Comparison of ENCODE assay signal across 9 cellular contexts in genomic region chr10:106795619-106796018, GRCh38.
A peak's percentile ranks its signal among the peaks of the same experiment; 100 is the strongest.
DNase-seq lines count a peak whose midpoint lies in the region; ATAC-seq and TF ChIP-seq lines count a peak whose summit lies in the region.
"Had no signal": no experiment of that assay in that cellular context is flagged by ENCODE, and none has a peak within 500 bp of the region (broad histone marks: within the 10 kb centered on the region; RNA-seq: fewer than 3 reads in every experiment).

No MANE protein-coding gene starts in this region.

- DNase-seq in activated naive CD8-positive, alpha-beta T cell treated with anti-CD3 and anti-CD28 coated beads, Interleukin-2, amount 50 U/mL, for 24 hours, result peak; percentile 3
- no peak for DNase-seq in activated naive CD8-positive, alpha-beta T cell treated with anti-CD3 and anti-CD28 coated beads for 36 hours
- peak; percentile 33 to 73 (median 64) for DNase-seq in right cardiac atrium
- DNase-seq in activated naive CD4-positive, alpha-beta T cell treated with anti-CD3 and anti-CD28 coated beads, Interleukin-2, amount 10 ng/mL, durations not matched to agents 7 days and 5 days, result no peak
- DNase-seq in activated T-cell treated with anti-CD3 and anti-CD28 coated beads, Interleukin-2, amount 50 U/mL, for 4 hours, result no peak
- no peak for DNase-seq in effector memory CD4-positive, alpha-beta T cell
- DNase-seq: activated B cell treated with CpG ODN at 0.5 μM for 24 hours had no signal

- 14% methylated on average over 4 of the region's 4 CpGs for WGBS in right cardiac atrium

- no peaks in the 10 kb centered on the region for H4K20me1 ChIP-seq in OCI-LY3 (ENCODE audit: insufficient read depth, low read length)

- H3K4me3 ChIP-seq in OCI-LY3 (ENCODE audit: low read length), result no peak overlapping the region
- no peak overlapping the region for H3K4me3 ChIP-seq in right cardiac atrium (ENCODE audit: low read length)
- no peak overlapping the region for H3K4me3 ChIP-seq in effector memory CD4-positive, alpha-beta T cell (ENCODE audit: insufficient read depth, low read depth, low read length, poor library complexity, severe bottlenecking)

- no peaks in the 10 kb centered on the region for H3K36me3 Mint-ChIP-seq in activated naive CD8-positive, alpha-beta T cell treated with anti-CD3 and anti-CD28 coated beads, Interleukin-2, amount 50 U/mL, for 24 hours (ENCODE audit: low read depth)
- no peaks in the 10 kb centered on the region for H3K36me3 Mint-ChIP-seq in activated naive CD8-positive, alpha-beta T cell treated with anti-CD3 and anti-CD28 coated beads for 36 hours
- no peaks in the 10 kb centered on the region for H3K36me3 Mint-ChIP-seq in activated naive CD4-positive, alpha-beta T cell treated with anti-CD3 and anti-CD28 coated beads, Interleukin-2, amount 10 ng/mL, durations not matched to agents 7 days and 5 days
- H3K36me3 Mint-ChIP-seq in activated T-cell treated with anti-CD3 and anti-CD28 coated beads, Interleukin-2, amount 50 U/mL, for 4 hours (ENCODE audit: insufficient read depth), result no peaks in the 10 kb centered on the region

- peaks cover 4% of the 10 kb centered on the region for H3K9me3 Mint-ChIP-seq in activated naive CD8-positive, alpha-beta T cell treated with anti-CD3 and anti-CD28 coated beads, Interleukin-2, amount 50 U/mL, for 24 hours
- H3K9me3 Mint-ChIP-seq in activated naive CD8-positive, alpha-beta T cell treated with anti-CD3 and anti-CD28 coated beads for 36 hours, result no peaks in the 10 kb centered on the region
- H3K9me3 Mint-ChIP-seq in activated naive CD4-positive, alpha-beta T cell treated with anti-CD3 and anti-CD28 coated beads, Interleukin-2, amount 10 ng/mL, durations not matched to agents 7 days and 5 days, result peaks cover 7% of the 10 kb centered on the region
- peaks cover 4% of the 10 kb centered on the region for H3K9me3 Mint-ChIP-seq in activated T-cell treated with anti-CD3 and anti-CD28 coated beads, Interleukin-2, amount 50 U/mL, for 4 hours

- peak; percentile 73 for TF ChIP-seq CTCF in OCI-LY3 (IDR thresholded peaks at IDR 0.05; ENCODE audit: low read depth, low read length)

- H3K4me1 ChIP-seq in OCI-LY3 (ENCODE audit: low read length) (0 out of 2 replicates have a peak, but pooled peaks cover 4% of the 10 kb centered on the region), right cardiac atrium (ENCODE audit: control insufficient read depth, insufficient read depth, low read length) (no peaks in the 10 kb centered on the region)
- H3K4me1 ChIP-seq in effector memory CD4-positive, alpha-beta T cell (ENCODE audit: control insufficient read depth, insufficient read depth, low read length, poor library complexity, severe bottlenecking), result no peaks in the 10 kb centered on the region

- CTCF ChIA-PET in activated naive CD4-positive, alpha-beta T cell treated with anti-CD3 and anti-CD28 coated beads, Interleukin-2, amount 10 ng/mL, durations not matched to agents 7 days and 5 days (lab: Charles Lee), result no interaction called here

- H3K27me3 ChIP-seq in OCI-LY3 (ENCODE audit: low read depth, low read length), result peaks cover 8% of the 10 kb centered on the region; the same call in 1 of the 2 replicates
- no peaks in the 10 kb centered on the region for H3K27me3 ChIP-seq in right cardiac atrium (ENCODE audit: control insufficient read depth, insufficient read depth)
- H3K27me3 ChIP-seq in effector memory CD4-positive, alpha-beta T cell (replicated peaks; ENCODE audit: control insufficient read depth, insufficient read depth, low read length, poor library complexity, severe bottlenecking), result no peaks in the 10 kb centered on the region

- no peaks in the 10 kb centered on the region for H3K27me3 Mint-ChIP-seq in activated naive CD8-positive, alpha-beta T cell treated with anti-CD3 and anti-CD28 coated beads, Interleukin-2, amount 50 U/mL, for 24 hours
- no peaks in the 10 kb centered on the region for H3K27me3 Mint-ChIP-seq in activated naive CD8-positive, alpha-beta T cell treated with anti-CD3 and anti-CD28 coated beads for 36 hours
- H3K27me3 Mint-ChIP-seq in activated naive CD4-positive, alpha-beta T cell treated with anti-CD3 and anti-CD28 coated beads, Interleukin-2, amount 10 ng/mL, durations not matched to agents 7 days and 5 days, result no peaks in the 10 kb centered on the region
- no peaks in the 10 kb centered on the region for H3K27me3 Mint-ChIP-seq in activated T-cell treated with anti-CD3 and anti-CD28 coated beads, Interleukin-2, amount 50 U/mL, for 4 hours (ENCODE audit: low read depth)
- H3K27me3 Mint-ChIP-seq: activated B cell treated with CpG ODN at 0.5 μM for 24 hours had no signal

- no peaks in the 10 kb centered on the region for H3K36me3 ChIP-seq in OCI-LY3 (replicated peaks; ENCODE audit: low read depth, low read length)
- no peaks in the 10 kb centered on the region for H3K36me3 ChIP-seq in effector memory CD4-positive, alpha-beta T cell (ENCODE audit: control insufficient read depth, insufficient read depth, low read length)

- H3K27ac ChIP-seq in OCI-LY3 (ENCODE audit: low read length) (no peak overlapping the region), right cardiac atrium (ENCODE audit: low read length) (no peak overlapping the region)
- no peak overlapping the region for H3K27ac ChIP-seq in effector memory CD4-positive, alpha-beta T cell (ENCODE audit: insufficient read depth, low read length, poor library complexity, severe bottlenecking)

- no peak overlapping the region for H3K4me3 Mint-ChIP-seq in activated naive CD8-positive, alpha-beta T cell treated with anti-CD3 and anti-CD28 coated beads, Interleukin-2, amount 50 U/mL, for 24 hours
- no peak overlapping the region for H3K4me3 Mint-ChIP-seq in activated naive CD8-positive, alpha-beta T cell treated with anti-CD3 and anti-CD28 coated beads for 36 hours
- no peak overlapping the region for H3K4me3 Mint-ChIP-seq in activated naive CD4-positive, alpha-beta T cell treated with anti-CD3 and anti-CD28 coated beads, Interleukin-2, amount 10 ng/mL, durations not matched to agents 7 days and 5 days
- H3K4me3 Mint-ChIP-seq in activated T-cell treated with anti-CD3 and anti-CD28 coated beads, Interleukin-2, amount 50 U/mL, for 4 hours, result no peak overlapping the region
- H3K4me3 Mint-ChIP-seq: activated B cell treated with CpG ODN at 0.5 μM for 24 hours had no signal

- ATAC-seq in activated naive CD8-positive, alpha-beta T cell treated with anti-CD3 and anti-CD28 coated beads, Interleukin-2, amount 50 U/mL, for 24 hours, result no peak
- ATAC-seq in HG03039 (IDR thresholded peaks at IDR 0.05; ENCODE audit: unreplicated experiment) (peak; percentile 64), right cardiac atrium (peak; percentile 75 to 78)
- no peak for ATAC-seq in activated T-cell treated with anti-CD3 and anti-CD28 coated beads, Interleukin-2, amount 50 U/mL, for 4 hours

- H3K79me2 ChIP-seq in OCI-LY3 (ENCODE audit: low read length), result no peaks in the 10 kb centered on the region

- no peak overlapping the region for H3K4me2 ChIP-seq in OCI-LY3 (ENCODE audit: low read length)

- H3K9me3 ChIP-seq in OCI-LY3 (ENCODE audit: insufficient read depth, low read length), result no peaks in the 10 kb centered on the region
- H3K9me3 ChIP-seq in right cardiac atrium (ENCODE audit: control insufficient read depth, low read length), result no peaks in the 10 kb centered on the region
- H3K9me3 ChIP-seq in effector memory CD4-positive, alpha-beta T cell (ENCODE audit: control insufficient read depth, low read length), result no peaks in the 10 kb centered on the region

- intact Hi-C loops in right cardiac atrium (cut with DNase I), result no loop called here

- no peak overlapping the region for H2AFZ ChIP-seq in OCI-LY3 (ENCODE audit: low read depth, low read length)

- no peaks in the 10 kb centered on the region for H3K4me1 Mint-ChIP-seq in activated naive CD8-positive, alpha-beta T cell treated with anti-CD3 and anti-CD28 coated beads, Interleukin-2, amount 50 U/mL, for 24 hours
- H3K4me1 Mint-ChIP-seq in activated naive CD8-positive, alpha-beta T cell treated with anti-CD3 and anti-CD28 coated beads for 36 hours, result no peaks in the 10 kb centered on the region
- H3K4me1 Mint-ChIP-seq in activated naive CD4-positive, alpha-beta T cell treated with anti-CD3 and anti-CD28 coated beads, Interleukin-2, amount 10 ng/mL, durations not matched to agents 7 days and 5 days, result no peaks in the 10 kb centered on the region
- H3K4me1 Mint-ChIP-seq in activated T-cell treated with anti-CD3 and anti-CD28 coated beads, Interleukin-2, amount 50 U/mL, for 4 hours (ENCODE audit: low read depth), result no peaks in the 10 kb centered on the region
- H3K4me1 Mint-ChIP-seq: activated B cell treated with CpG ODN at 0.5 μM for 24 hours had no signal

- no peak overlapping the region for H3K9ac ChIP-seq in OCI-LY3 (ENCODE audit: low read length)

- H3K27ac Mint-ChIP-seq in activated naive CD8-positive, alpha-beta T cell treated with anti-CD3 and anti-CD28 coated beads, Interleukin-2, amount 50 U/mL, for 24 hours, result no peak overlapping the region
- no peak overlapping the region for H3K27ac Mint-ChIP-seq in activated naive CD8-positive, alpha-beta T cell treated with anti-CD3 and anti-CD28 coated beads for 36 hours
- no peak overlapping the region for H3K27ac Mint-ChIP-seq in activated naive CD4-positive, alpha-beta T cell treated with anti-CD3 and anti-CD28 coated beads, Interleukin-2, amount 10 ng/mL, durations not matched to agents 7 days and 5 days
- H3K27ac Mint-ChIP-seq: activated B cell treated with CpG ODN at 0.5 μM for 24 hours had no signal

Comparison
In these comparisons a context has a peak if more than half of its experiments do, and no peak if none do; other contexts are left out.
1. DNase-seq: peak in activated naive CD8-positive, alpha-beta T cell treated with anti-CD3 and anti-CD28 coated beads, Interleukin-2, amount 50 U/mL, for 24 hours (single experiment) and right cardiac atrium (3 of 3); none in activated naive CD8-positive, alpha-beta T cell treated with anti-CD3 and anti-CD28 coated beads for 36 hours (single experiment), activated naive CD4-positive, alpha-beta T cell treated with anti-CD3 and anti-CD28 coated beads, Interleukin-2, amount 10 ng/mL, durations not matched to agents 7 days and 5 days (single experiment), activated T-cell treated with anti-CD3 and anti-CD28 coated beads, Interleukin-2, amount 50 U/mL, for 4 hours (single experiment) and effector memory CD4-positive, alpha-beta T cell (0 of 3).
2. ATAC-seq: peak in HG03039 (single experiment) and right cardiac atrium (2 of 2); none in activated naive CD8-positive, alpha-beta T cell treated with anti-CD3 and anti-CD28 coated beads, Interleukin-2, amount 50 U/mL, for 24 hours (single experiment) and activated T-cell treated with anti-CD3 and anti-CD28 coated beads, Interleukin-2, amount 50 U/mL, for 4 hours (0 of 2).